9 cellular contexts compared by ENCODE assay signal in the genomic region with DNA sequence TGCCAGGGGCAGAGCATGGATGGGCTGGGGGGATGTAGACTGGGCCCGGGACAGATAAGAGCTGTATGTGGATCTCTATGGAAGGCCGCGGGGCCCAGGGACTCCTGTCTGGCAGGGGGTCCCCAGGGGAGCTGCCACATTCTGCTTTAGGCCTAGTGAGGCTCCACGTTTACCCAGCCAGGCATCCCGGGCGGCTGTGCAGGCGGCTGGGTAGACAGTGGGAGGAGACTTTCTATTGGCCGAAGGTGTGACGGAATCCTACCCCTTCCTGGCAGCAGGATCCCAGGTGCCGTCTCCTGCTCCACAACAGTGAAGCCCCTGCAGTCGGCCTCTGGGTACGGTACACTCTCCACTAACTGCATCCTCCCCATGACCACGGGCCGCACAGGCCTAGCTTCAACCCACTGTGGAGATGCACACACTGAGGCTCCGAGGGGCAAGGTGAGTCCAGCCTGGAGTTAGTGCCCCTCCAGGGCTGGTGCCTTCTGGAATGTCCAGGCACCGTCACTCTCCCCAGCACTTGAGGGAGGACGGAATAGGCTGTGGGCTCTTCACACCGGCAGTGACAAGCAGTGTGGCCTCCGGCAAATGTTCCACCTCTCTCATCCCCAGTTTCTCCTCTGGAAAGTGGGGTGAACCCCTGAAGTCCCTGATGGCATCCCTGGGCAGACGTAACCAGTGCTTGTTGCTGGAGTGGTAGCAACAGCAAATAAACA. TPM values are rescaled to one million over a fixed set of nuclear protein-coding genes. Genes with fewer than 3 reads are reported as not detected.
DNase-seq lines count a peak whose midpoint lies in the region; ATAC-seq, FAIRE-seq and TF ChIP-seq lines count a peak whose summit lies in the region.
"Had no signal": no experiment of that assay in that cellular context is flagged by ENCODE, and none has a peak within 500 bp of the region (broad histone marks: within the 10 kb centered on the region; RNA-seq: fewer than 3 reads in every experiment).

No MANE protein-coding gene starts in this region.

- H3K36me3 Mint-ChIP-seq in activated CD8-positive, alpha-beta T cell treated with anti-CD3 and anti-CD28 coated beads, Interleukin-2, amount 10 ng/mL, durations not matched to agents 7 days and 5 days (ENCODE audit: low read depth): no peaks in the 10 kb centered on the region

- no peaks in the 10 kb centered on the region for H3K9me3 ChIP-seq in heart left ventricle
- H3K9me3 ChIP-seq in prostate gland: no peaks in the 10 kb centered on the region

- intact Hi-C loops in heart left ventricle (cut with DNase I): loop anchor here in 7 of 10 donors (2.0 to 10.0 kb wide), 9 partner anchors 50 to 522 kb away; no protein-coding TSS in a partner anchor
- intact Hi-C loops in prostate gland (cut with DNase I): loop anchor here (5.0 kb wide), 1 partner anchor 50 kb away; no protein-coding TSS in a partner anchor

- TF ChIP-seq CTCF in D721Med (IDR thresholded peaks at IDR 0.05; ENCODE audit: insufficient read depth, missing control alignments) (no peak), VCaP (conservative IDR thresholded peaks at IDR 0.05) (no peak), heart left ventricle (IDR thresholded peaks at IDR 0.05) (no peak), prostate gland (IDR thresholded peaks at IDR 0.05) (no peak)

- WGBS in heart left ventricle, 4 donors: 90 to 94% (median 92%) methylated on average over 13 to 20 of the region's 20 CpGs
- 79% methylated on average over 20 of the region's 20 CpGs for WGBS in prostate gland

- no peak overlapping the region for H3K4me3 Mint-ChIP-seq in activated CD8-positive, alpha-beta T cell treated with anti-CD3 and anti-CD28 coated beads, Interleukin-2, amount 10 ng/mL, durations not matched to agents 7 days and 5 days

- POLR2A ChIA-PET in activated CD8-positive, alpha-beta T cell treated with anti-CD3 and anti-CD28 coated beads, Interleukin-2, amount 10 ng/mL, durations not matched to agents 7 days and 5 days (lab: Charles Lee): no interaction called here

- H3K27me3 Mint-ChIP-seq in activated CD8-positive, alpha-beta T cell treated with anti-CD3 and anti-CD28 coated beads, Interleukin-2, amount 10 ng/mL, durations not matched to agents 7 days and 5 days (ENCODE audit: low read depth): no peaks in the 10 kb centered on the region

- peaks cover 30% of the 10 kb centered on the region for H3K4me1 Mint-ChIP-seq in activated CD8-positive, alpha-beta T cell treated with anti-CD3 and anti-CD28 coated beads, Interleukin-2, amount 10 ng/mL, durations not matched to agents 7 days and 5 days (ENCODE audit: low read depth)

- DNase-seq in D721Med (ENCODE audit: insufficient read length, low spot score) (peak; percentile 15), heart left ventricle (peak in 4 of 5 donors; percentile 5 to 15 (median 14)), prostate gland (ENCODE audit: low spot score) (peak; percentile 19), NCI-H2081 (lab: John Stamatoyannopoulos, UW) (no peak)
- no peak for DNase-seq in activated CD8-positive, alpha-beta T cell treated with anti-CD3 and anti-CD28 coated beads, Interleukin-2, amount 10 ng/mL, durations not matched to agents 7 days and 5 days

- no peaks in the 10 kb centered on the region for H3K9me3 Mint-ChIP-seq in activated CD8-positive, alpha-beta T cell treated with anti-CD3 and anti-CD28 coated beads, Interleukin-2, amount 10 ng/mL, durations not matched to agents 7 days and 5 days (ENCODE audit: insufficient read depth)

- H3K27ac Mint-ChIP-seq in activated CD8-positive, alpha-beta T cell treated with anti-CD3 and anti-CD28 coated beads, Interleukin-2, amount 10 ng/mL, durations not matched to agents 7 days and 5 days: no peak overlapping the region

- no peak for FAIRE-seq in D721Med (lab: Jason Lieb, UNC)
- FAIRE-seq: GM12878 had no signal

- TF ChIP-seq POLR2A in heart left ventricle (IDR thresholded peaks at IDR 0.05) (no peak), prostate gland (IDR thresholded peaks at IDR 0.05) (no peak)

- peak overlapping the region; percentile 99 for H3K27ac ChIP-seq in VCaP
- peak overlapping the region in 4 of 12 donors; percentile 9 to 59 (median 30) for H3K27ac ChIP-seq in heart left ventricle
- H3K27ac ChIP-seq in prostate gland: peak overlapping the region; percentile 60 to 73

- H3K27me3 ChIP-seq in heart left ventricle (no peaks in the 10 kb centered on the region), prostate gland (replicated peaks; ENCODE audit: insufficient read depth) (no peaks in the 10 kb centered on the region)

- ATAC-seq in heart left ventricle (no peak), GM18517 (IDR thresholded peaks at IDR 0.05; ENCODE audit: unreplicated experiment) (no peak), HG03175 (IDR thresholded peaks at IDR 0.05; ENCODE audit: unreplicated experiment) (no peak)
- no peak for ATAC-seq in activated CD8-positive, alpha-beta T cell treated with anti-CD3 and anti-CD28 coated beads, Interleukin-2, amount 10 ng/mL, durations not matched to agents 7 days and 5 days
- ATAC-seq: GM12878 had no signal

- H3K36me3 ChIP-seq in heart left ventricle (peaks cover 0 to 58% (median 31%) of the 10 kb centered on the region in 9 donors), prostate gland (peaks cover 11 to 25% of the 10 kb centered on the region in 2 donors)

- H3K4me1 ChIP-seq in heart left ventricle (peaks cover 0 to 27% (median 6%) of the 10 kb centered on the region in 12 donors), prostate gland (replicated peaks) (peaks cover 24% of the 10 kb centered on the region)

- H3K4me3 ChIP-seq in heart left ventricle: no peak overlapping the region
- no peak overlapping the region for H3K4me3 ChIP-seq in prostate gland
- H3K4me3 ChIP-seq: GM12878 had no signal

- CTCF ChIA-PET in activated CD8-positive, alpha-beta T cell treated with anti-CD3 and anti-CD28 coated beads, Interleukin-2, amount 10 ng/mL, durations not matched to agents 7 days and 5 days (lab: Charles Lee): interaction anchor here (1.1 kb wide), 1 partner anchor 36 kb away, joined by 3 read pairs; no protein-coding TSS in a partner anchor

RNA-seq across cellular contexts. Expression of gene ZBP1, which starts 36.8 kb away (rescaled TPM):
- 1 to 10 TPM in 2 of 9 donors, under 1 TPM in 2, not detected in 5; 0.21 to 1.7 (median 0.90) TPM for total RNA-seq in heart left ventricle
- polyA plus RNA-seq in heart left ventricle: under 1 TPM in 1 of 2 donors, not detected in 1; 0.15 TPM
- 1 to 10 TPM in 1 of 2 donors, under 1 TPM in 1; 0.14 to 8.9 TPM for total RNA-seq in prostate gland
- total RNA-seq in activated CD8-positive, alpha-beta T cell treated with anti-CD3 and anti-CD28 coated beads, Interleukin-2, amount 10 ng/mL, durations not matched to agents 7 days and 5 days: 10 to 100 TPM; 10.2 to 11.7 TPM

RNA-seq across cellular contexts. Expression of gene PMEPA1, which starts 52.8 kb away (rescaled TPM):
- 10 to 100 TPM; 25.1 to 91.4 (median 30.0) TPM for total RNA-seq in heart left ventricle
- polyA plus RNA-seq in heart left ventricle: 100 to 1,000 TPM in 1 of 2 donors, 10 to 100 TPM in 1; 12.6 to 115 TPM
- total RNA-seq in prostate gland: 100 to 1,000 TPM in 1 of 2 donors, 10 to 100 TPM in 1; 96.5 to 245 TPM
- under 1 TPM in 1 of 2 experiments, not detected in 1; 0.37 TPM for total RNA-seq in activated CD8-positive, alpha-beta T cell treated with anti-CD3 and anti-CD28 coated beads, Interleukin-2, amount 10 ng/mL, durations not matched to agents 7 days and 5 days

Comparison
In these comparisons a context has a peak if more than half of its experiments do, and no peak if none do; other contexts are left out.
1. DNase-seq: peak in D721Med (single experiment), heart left ventricle (4 of 5) and prostate gland (single experiment); none in NCI-H2081 (0 of 2) and activated CD8-positive, alpha-beta T cell treated with anti-CD3 and anti-CD28 coated beads, Interleukin-2, amount 10 ng/mL, durations not matched to agents 7 days and 5 days (single experiment).
2. RNA of gene PMEPA1, which starts 52.8 kb away (total RNA-seq): 96.5 to 245 TPM in prostate gland and 25.1 to 91.4 TPM in heart left ventricle; 0.37 TPM in activated CD8-positive, alpha-beta T cell treated with anti-CD3 and anti-CD28 coated beads, Interleukin-2, amount 10 ng/mL, durations not matched to agents 7 days and 5 days; every median in the first group is over 10 times any median in the second.